8 cellular contexts compared by ENCODE assay signal in genomic region chr16:30876867-30877266, GRCh38. TPM values are rescaled to one million over a fixed set of nuclear protein-coding genes. Genes with fewer than 3 reads are reported as not detected.
A peak's percentile ranks its signal among the peaks of the same experiment; 100 is the strongest.
DNase-seq lines count a peak whose midpoint lies in the region; ATAC-seq and TF ChIP-seq lines count a peak whose summit lies in the region.

No MANE protein-coding gene starts in this region.

- ATAC-seq in heart left ventricle (no peak), Right ventricle myocardium inferior (no peak), lower lobe of right lung (no peak), GM21737 (IDR thresholded peaks at IDR 0.05; ENCODE audit: unreplicated experiment) (no peak), HG03520 (IDR thresholded peaks at IDR 0.05; ENCODE audit: unreplicated experiment) (no peak)

- intact Hi-C loops in heart left ventricle (cut with DNase I) = loop anchor here in 4 of 10 donors (2.0 to 10.0 kb wide), 5 partner anchors 16 to 72 kb away; partner anchors contain the start of gene BCL7C (in 1 of the 4)
- intact Hi-C loops in Right ventricle myocardium inferior (cut with DNase I) = no loop called here
- intact Hi-C loops in lower lobe of right lung (cut with DNase I) = no loop called here
- intact Hi-C loops in uterus (cut with DNase I; ENCODE audit: low total_unique reads) = no loop called here

- H3K9ac ChIP-seq in adipocyte (ENCODE audit: low read length) = peak overlapping the region; percentile 93

- TF ChIP-seq POLR2A in heart left ventricle (IDR thresholded peaks at IDR 0.05) (no peak), uterus (IDR thresholded peaks at IDR 0.05) (no peak)

- H3K4me1 ChIP-seq in heart left ventricle (peaks cover 3 to 40% (median 20%) of the 10 kb centered on the region in 12 donors), adipocyte (ENCODE audit: control insufficient read depth, insufficient read depth, low read length) (peaks cover 12% of the 10 kb centered on the region), lower lobe of right lung (peaks cover 22% of the 10 kb centered on the region), uterus (peaks cover 10 to 12% of the 10 kb centered on the region in 2 donors)

- WGBS in heart left ventricle, 4 donors = 70 to 91% (median 81%) methylated on average over 5 of the region's 5 CpGs

- H3K9me3 ChIP-seq in heart left ventricle (no peaks in the 10 kb centered on the region), adipocyte (ENCODE audit: control insufficient read depth, low read length) (no peaks in the 10 kb centered on the region), lower lobe of right lung (no peaks in the 10 kb centered on the region), uterus (no peaks in the 10 kb centered on the region)

- H3K27me3 ChIP-seq in heart left ventricle = no peaks in the 10 kb centered on the region
- H3K27me3 ChIP-seq in adipocyte (replicated peaks; ENCODE audit: control insufficient read depth, insufficient read depth, low read length) = no peaks in the 10 kb centered on the region
- H3K27me3 ChIP-seq in lower lobe of right lung (ENCODE audit: low read depth) = no peaks in the 10 kb centered on the region
- no peaks in the 10 kb centered on the region for H3K27me3 ChIP-seq in uterus

- H3K36me3 ChIP-seq in heart left ventricle = peaks cover 0 to 34% (median 13%) of the 10 kb centered on the region in 9 donors
- H3K36me3 ChIP-seq in adipocyte (ENCODE audit: control insufficient read depth, insufficient read depth, low read length, severe bottlenecking) = peaks cover 4% of the 10 kb centered on the region
- peaks cover 25% of the 10 kb centered on the region for H3K36me3 ChIP-seq in lower lobe of right lung
- H3K36me3 ChIP-seq in uterus = no peaks in the 10 kb centered on the region

- no peak for TF ChIP-seq CTCF in heart left ventricle (IDR thresholded peaks at IDR 0.05)
- TF ChIP-seq CTCF in lower lobe of right lung (IDR thresholded peaks at IDR 0.05) = no peak
- TF ChIP-seq CTCF in uterus (IDR thresholded peaks at IDR 0.05) = no peak

- H3K4me3 ChIP-seq in heart left ventricle = peak overlapping the region in 8 of 12 donors; percentile 73 to 99 (median 87)
- H3K4me3 ChIP-seq in adipocyte (ENCODE audit: low read length) = peak overlapping the region; percentile 88
- H3K4me3 ChIP-seq in lower lobe of right lung = peak overlapping the region; percentile 83
- H3K4me3 ChIP-seq in uterus = no peak overlapping the region

- H3K27ac ChIP-seq in heart left ventricle (peak overlapping the region in 11 of 12 donors; percentile 88 to 100 (median 94)), lower lobe of right lung (peak overlapping the region; percentile 95), uterus (peak overlapping the region; percentile 78 to 86)

- DNase-seq in heart left ventricle (no peak), Right ventricle myocardium inferior (ENCODE audit: missing footprints) (no peak), adipocyte (ENCODE audit: low read depth) (no peak), lower lobe of right lung (no peak), uterus (no peak)
- no peak for DNase-seq in activated CD4-positive, alpha-beta T cell treated with anti-CD3 and anti-CD28 coated beads for 4 hours

RNA-seq across cellular contexts. Expression of gene BCL7C, which starts 17.0 kb away (rescaled TPM):
- total RNA-seq in heart left ventricle = 10 to 100 TPM; 23.1 to 35.5 (median 28.1) TPM
- 10 to 100 TPM; 30.5 to 43.4 TPM for polyA plus RNA-seq in heart left ventricle
- 32.2 TPM for total RNA-seq in Right ventricle myocardium inferior
- 23.3 TPM for total RNA-seq in lower lobe of right lung
- 10 to 100 TPM; 16.5 to 44.8 (median 35.2) TPM for total RNA-seq in uterus

RNA-seq across cellular contexts. Expression of gene CTF1, which starts 19.5 kb away (rescaled TPM):
- 10 to 100 TPM in 5 of 9 donors, 1 to 10 TPM in 4; 6.4 to 22.2 (median 12.2) TPM for total RNA-seq in heart left ventricle
- 10 to 100 TPM in 1 of 2 donors, 1 to 10 TPM in 1; 3.7 to 13.5 TPM for polyA plus RNA-seq in heart left ventricle
- 8.7 TPM for total RNA-seq in Right ventricle myocardium inferior
- total RNA-seq in lower lobe of right lung = 10.3 TPM
- total RNA-seq in uterus = 10 to 100 TPM in 2 of 4 donors, 1 to 10 TPM in 1, not detected in 1; 2.3 to 20.6 (median 13.8) TPM

RNA-seq across cellular contexts. Expression of gene FBXL19, which starts 46.5 kb away (rescaled TPM):
- total RNA-seq in heart left ventricle = 10 to 100 TPM in 2 of 9 donors, 1 to 10 TPM in 7; 4.5 to 15.5 (median 7.9) TPM
- polyA plus RNA-seq in heart left ventricle = 1 to 10 TPM; 7.9 to 9.1 TPM
- 6.3 TPM for total RNA-seq in Right ventricle myocardium inferior
- 14.5 TPM for total RNA-seq in lower lobe of right lung
- total RNA-seq in uterus = 10 to 100 TPM in 3 of 4 donors, 1 to 10 TPM in 1; 3.8 to 25.4 (median 19.0) TPM

Comparison
In these comparisons a context has a peak if more than half of its experiments do, and no peak if none do; other contexts are left out.
1. H3K4me3 ChIP-seq: peak in heart left ventricle (8 of 12), adipocyte (single experiment) and lower lobe of right lung (single experiment); none in uterus (0 of 2).
2. Peak in every context shown above with its lines, with median percentiles within 50 percentile points of each other: H3K27ac ChIP-seq.